In the genomic region with DNA sequence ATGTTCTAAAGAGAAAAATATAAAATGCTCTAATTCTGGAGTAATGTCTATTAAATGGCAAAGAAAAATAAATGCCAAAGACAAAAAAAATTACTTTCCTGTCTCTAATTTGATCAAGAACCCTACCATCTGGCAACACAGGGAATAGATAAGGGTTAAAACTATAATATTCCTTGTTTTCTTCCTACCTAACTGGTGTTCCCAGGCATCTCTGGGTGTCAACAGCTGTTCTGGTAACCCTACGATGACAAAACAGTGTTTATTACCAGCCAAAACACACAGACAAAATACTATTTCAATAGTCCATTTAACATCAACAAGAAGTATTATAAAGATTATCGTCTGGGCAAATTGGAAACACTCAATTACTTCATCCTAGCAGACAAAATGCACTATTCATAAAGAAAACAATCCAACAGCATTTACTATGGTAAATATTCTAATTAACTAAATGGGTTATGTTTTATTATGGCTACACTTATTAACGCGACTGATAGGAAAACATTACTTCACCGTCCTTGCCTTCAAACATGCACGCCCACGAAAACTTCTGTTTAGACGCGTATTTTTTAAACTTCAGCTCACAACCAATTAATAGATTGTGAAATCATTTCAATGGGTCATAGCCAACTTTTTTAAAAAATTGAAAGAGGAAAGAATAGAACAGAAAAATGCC, we compare ENCODE assay signal across 1 cellular context.
TF ChIP-seq lines count a peak whose summit lies in the region.

No MANE protein-coding gene starts in this region.

TF ChIP-seq in HepG2, 621 proteins besides CTCF, POLR2A, EP300 and RAD21:
- TF ChIP-seq BHLHE40 (IDR thresholded peaks at IDR 0.05; ENCODE audit: low read length) (no peak), TOPORS (CRISPR knock-in tag; IDR thresholded peaks at IDR 0.05) (no peak), PITX1 (CRISPR knock-in tag; IDR thresholded peaks at IDR 0.05) (no peak), ZSCAN21 (CRISPR knock-in tag; IDR thresholded peaks at IDR 0.05; ENCODE audit: borderline replicate concordance) (no peak), PHF21A (CRISPR knock-in tag; IDR thresholded peaks at IDR 0.05) (no peak), ZNF883 (CRISPR knock-in tag; IDR thresholded peaks at IDR 0.05; ENCODE audit: not compliant biosample characterization) (no peak), RBM22 (optimal IDR thresholded peaks at IDR 0.05; ENCODE audit: low read length) (peak; percentile 55), TCF7 (IDR thresholded peaks at IDR 0.05; ENCODE audit: low read depth) (no peak)
- TF ChIP-seq, protein P1, sequence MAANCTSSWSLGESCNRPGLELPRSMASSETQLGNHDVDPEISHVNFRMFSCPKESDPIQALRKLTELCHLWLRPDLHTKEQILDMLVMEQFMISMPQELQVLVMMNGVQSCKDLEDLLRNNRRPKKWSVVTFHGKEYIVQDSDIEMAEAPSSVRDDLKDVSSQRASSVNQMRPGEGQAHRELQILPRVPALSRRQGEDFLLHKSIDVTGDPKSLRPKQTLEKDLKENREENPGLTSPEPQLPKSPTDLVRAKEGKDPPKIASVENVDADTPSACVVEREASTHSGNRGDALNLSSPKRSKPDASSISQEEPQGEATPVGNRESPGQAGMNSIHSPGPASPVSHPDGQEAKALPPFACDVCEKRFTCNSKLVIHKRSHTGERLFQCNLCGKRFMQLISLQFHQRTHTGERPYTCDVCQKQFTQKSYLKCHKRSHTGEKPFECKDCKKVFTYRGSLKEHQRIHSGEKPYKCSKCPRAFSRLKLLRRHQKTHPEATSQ (CRISPR knock-in tag; IDR thresholded peaks at IDR 0.05; ENCODE audit: borderline replicate concordance), result no peak
